Comparison of ENCODE assay signal across 17 cellular contexts in the genomic region with DNA sequence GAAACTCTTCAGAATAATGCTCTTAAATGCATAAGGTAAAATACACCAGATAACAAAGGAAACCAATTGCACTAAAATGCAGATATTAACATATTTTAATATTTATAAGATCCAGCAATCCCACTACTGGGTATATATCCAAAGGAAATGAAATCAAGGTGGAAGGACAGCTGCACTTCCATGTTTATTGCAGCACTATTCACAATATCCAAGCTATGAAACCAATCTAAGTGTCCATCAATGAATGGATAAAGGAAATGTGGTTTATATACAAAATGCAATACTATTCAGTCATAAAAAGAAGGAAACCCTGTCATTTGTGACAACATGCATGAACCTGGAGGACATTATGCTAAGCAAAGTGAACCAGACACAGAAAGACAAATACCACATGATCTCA. TPM values are rescaled to one million over a fixed set of nuclear protein-coding genes. Genes with fewer than 3 reads are reported as not detected.
DNase-seq lines count a peak whose midpoint lies in the region; ATAC-seq, FAIRE-seq and TF ChIP-seq lines count a peak whose summit lies in the region.
"Had no signal": no experiment of that assay in that cellular context is flagged by ENCODE, and none has a peak within 500 bp of the region (broad histone marks: within the 10 kb centered on the region; RNA-seq: fewer than 3 reads in every experiment).

No MANE protein-coding gene starts in this region.

- no peak overlapping the region for H3K4me3 ChIP-seq in A549
- H3K4me3 ChIP-seq in SJSA1 = no peak overlapping the region
- no peak overlapping the region for H3K4me3 ChIP-seq in K562

- no peaks in the 10 kb centered on the region for H3K9me1 ChIP-seq in K562 (ENCODE audit: control insufficient read depth, insufficient read depth, low read length)

- no peak for ATAC-seq in A549
- ATAC-seq in K562 = no peak
- no peak for ATAC-seq in GM18502 (IDR thresholded peaks at IDR 0.05; ENCODE audit: poor library complexity, unreplicated experiment)
- no peak for ATAC-seq in GM21423 (IDR thresholded peaks at IDR 0.05; ENCODE audit: unreplicated experiment)
- ATAC-seq: HCT116 had no signal

- H3K79me2 ChIP-seq in K562 (ENCODE audit: control insufficient read depth, insufficient read depth, low read length) = no peaks in the 10 kb centered on the region

- BruUV-seq in K562 (replicated peaks; lab: Mats Ljungman, UMichigan) = no TSS peak

- H3K27me3 ChIP-seq in SJSA1 (replicated peaks) = no peaks in the 10 kb centered on the region
- no peaks in the 10 kb centered on the region for H3K27me3 ChIP-seq in K562 (ENCODE audit: control insufficient read depth in 2 of 2, insufficient read depth in 2 of 2, low read length in 2 of 2)
- H3K27me3 ChIP-seq: BE2C had no signal

- no peak overlapping the region for H3K27ac ChIP-seq in A549
- H3K27ac ChIP-seq in SJSA1 = peak overlapping the region; percentile 56
- H3K27ac ChIP-seq in K562 (ENCODE audit: extremely low read depth, low read depth, low read length) = no peak overlapping the region
- H3K27ac ChIP-seq: C4-2B had no signal

- in situ Hi-C loops in K562 (cut with MboI) = no loop called here

- H3K4me2 ChIP-seq in A549 (no peak overlapping the region), K562 (ENCODE audit: insufficient read depth, low read length) (no peak overlapping the region)

- H3K27me3 Mint-ChIP-seq in HFFc6 (ENCODE audit: insufficient read depth) = peaks cover 2% of the 10 kb centered on the region

- no peak overlapping the region for H3K4me3 Mint-ChIP-seq in HFFc6
- H3K4me3 Mint-ChIP-seq: CD4-positive, alpha-beta memory T cell had no signal

- peaks cover 8% of the 10 kb centered on the region for H3K4me1 Mint-ChIP-seq in HFFc6 (ENCODE audit: low read depth)
- H3K4me1 Mint-ChIP-seq: CD4-positive, alpha-beta memory T cell had no signal

- CTCF ChIA-PET in A549 (lab: Yijun Ruan, JAX) = interaction anchor here (0.8 to 10.8 kb wide), 8 partner anchors 9 to 238 kb away, joined by 3 to 63 read pairs (median 4); no protein-coding TSS in a partner anchor
- CTCF ChIA-PET in K562 (lab: Yijun Ruan, JAX; ENCODE audit: low intra/inter-chr PET ratio) = no interaction called here

- TF ChIP-seq CTCF in A549 (IDR thresholded peaks at IDR 0.05) = no peak
- no peak for TF ChIP-seq CTCF in HFFc6 (IDR thresholded peaks at IDR 0.05)
- no peak for TF ChIP-seq CTCF in K562 (IDR thresholded peaks at IDR 0.05 in 2 of 3, conservative IDR thresholded peaks at IDR 0.05 in 1 of 3; ENCODE audit: insufficient read depth in 2 of 3, low read depth in 1 of 3, low read length in 3 of 3)

- H3K27ac Mint-ChIP-seq in HFFc6 = peak overlapping the region; percentile 2; the same call in 1 of the 2 replicates
- H3K27ac Mint-ChIP-seq: CD4-positive, alpha-beta memory T cell had no signal

- FAIRE-seq in A549 (lab: Jason Lieb, UNC) (peak; percentile 99), K562 (lab: Jason Lieb, UNC) (no peak), urothelium cell line (lab: Jason Lieb, UNC) (no peak)
- FAIRE-seq: A204.1, GM12891, GM19239, H54 had no signal

- intact Hi-C loops in K562 (cut with micrococcal nuclease) = no loop called here

- POLR2A ChIA-PET in A549 (lab: Yijun Ruan, JAX) (no interaction called here), K562 (lab: Yijun Ruan, JAX) (interaction anchor here (1.0 to 2.5 kb wide), 2 partner anchors 9 to 11 kb away, joined by 4 to 8 read pairs; no protein-coding TSS in a partner anchor)

- no peaks in the 10 kb centered on the region for H3K36me3 Mint-ChIP-seq in HFFc6 (ENCODE audit: low read depth)
- H3K36me3 Mint-ChIP-seq: CD4-positive, alpha-beta memory T cell had no signal

- H3K4me1 ChIP-seq in A549 (no peaks in the 10 kb centered on the region), SJSA1 (replicated peaks) (peaks cover 17% of the 10 kb centered on the region), K562 (replicated peaks in 1 of 2; ENCODE audit: control insufficient read depth in 2 of 2, insufficient read depth in 2 of 2, low read length in 2 of 2) (peaks cover 5 to 20% of the 10 kb centered on the region in 2 experiments)
- H3K4me1 ChIP-seq: BE2C had no signal

- H3K36me3 ChIP-seq in SJSA1 (no peaks in the 10 kb centered on the region), K562 (ENCODE audit: control insufficient read depth, insufficient read depth, low read length) (no peaks in the 10 kb centered on the region)
- H3K36me3 ChIP-seq: BE2C had no signal

- H3K9ac ChIP-seq in K562 (ENCODE audit: insufficient read depth in 1 of 2, low read depth in 2 of 2, low read length in 2 of 2) = peak overlapping the region in 1 of 2 experiments; percentile 74; a peak in 1 of 4 replicates

- peak overlapping the region; percentile 12; the same call in 1 of the 2 replicates for H2AFZ ChIP-seq in K562 (ENCODE audit: low read depth, low read length)

- TF ChIP-seq RAD21 in A549 (conservative IDR thresholded peaks at IDR 0.05 in 1 of 2, IDR thresholded peaks at IDR 0.05 in 1 of 2) (no peak), K562 (CRISPR knock-in tag; conservative IDR thresholded peaks at IDR 0.05 in 1 of 2, IDR thresholded peaks at IDR 0.05 in 1 of 2) (no peak)

- no peak for TF ChIP-seq EP300 in A549 (IDR thresholded peaks at IDR 0.05)
- no peak for TF ChIP-seq EP300 in K562 (IDR thresholded peaks at IDR 0.05; ENCODE audit: low read length)

- H3K9me3 ChIP-seq in A549 = no peaks in the 10 kb centered on the region
- H3K9me3 ChIP-seq in SJSA1 (replicated peaks) = no peaks in the 10 kb centered on the region
- H3K9me3 ChIP-seq in K562 (replicated peaks; ENCODE audit: control insufficient read depth, insufficient read depth, low read depth, low read length) = no peaks in the 10 kb centered on the region
- H3K9me3 ChIP-seq: BE2C had no signal

- DNase-seq in A549 (ENCODE audit: low read depth in 1 of 2, low spot score in 1 of 2) (no peak), HFFc6 (no peak), SJSA1 (ENCODE audit: low read depth in 1 of 2, low spot score in 2 of 2) (no peak), K562 (ENCODE audit: extremely low read depth in 1 of 4, low spot score in 3 of 4) (no peak), GDM1 (lab: John Stamatoyannopoulos, UW) (no peak), urothelium cell line (ENCODE audit: low spot score) (no peak)
- DNase-seq: BE2C; CD4-positive, alpha-beta memory T cell; DMS79 had no signal

- TF ChIP-seq POLR2A in A549 (IDR thresholded peaks at IDR 0.05; ENCODE audit: low read length) (no peak), K562 (conservative IDR thresholded peaks at IDR 0.05) (no peak)

- no peaks in the 10 kb centered on the region for H4K20me1 ChIP-seq in K562 (replicated peaks; ENCODE audit: control insufficient read depth, insufficient read depth, low read length)

- H3K9me3 Mint-ChIP-seq in HFFc6 = no peaks in the 10 kb centered on the region; the same call in 1 of the 2 replicates

TF ChIP-seq in A549, 52 proteins besides CTCF, POLR2A, EP300 and RAD21 (continues in another document):
- TF ChIP-seq MYC (IDR thresholded peaks at IDR 0.05; ENCODE audit: borderline replicate concordance, low read length) = no peak
- no peak for TF ChIP-seq CHD4 (IDR thresholded peaks at IDR 0.05; ENCODE audit: borderline replicate concordance)
- no peak for TF ChIP-seq RCOR1 (IDR thresholded peaks at IDR 0.05; ENCODE audit: low read depth, low read length)
- no peak for TF ChIP-seq CEBPB (IDR thresholded peaks at IDR 0.05)
- TF ChIP-seq RARB (CRISPR knock-in tag; IDR thresholded peaks at IDR 0.05) = no peak
- no peak for TF ChIP-seq HOXA7 (CRISPR knock-in tag; IDR thresholded peaks at IDR 0.05)

TF ChIP-seq in K562, 482 proteins besides CTCF, POLR2A, EP300 and RAD21:
- no peak for TF ChIP-seq NR2C1 (IDR thresholded peaks at IDR 0.05)
- 0 out of 2 replicates have a peak, but pooled peaks have one; percentile 12 for TF ChIP-seq NR2C1 (tag; IDR thresholded peaks at IDR 0.05)
- no peak for TF ChIP-seq HNRNPK (IDR thresholded peaks at IDR 0.05; ENCODE audit: low read depth, low read length, poor library complexity, severe bottlenecking)
- TF ChIP-seq ZNF311 (CRISPR knock-in tag; IDR thresholded peaks at IDR 0.05) = peak; percentile 93

RNA-seq across cellular contexts. Expression of gene RNF24, which starts 37.7 kb away (rescaled TPM):
- polyA plus RNA-seq in A549 (2011; rRNA removed) (8.6 and 12.9 TPM in 2 replicates), A549 (2017; fragmentation: RNase III; extraction: RNeasy Plus Mini Kit Qiagen cat#74134 plus additional on column Dnase treatment) (8.2 to 9.4 TPM (median 8.8 TPM) in 3 replicates), K562 (2011; rRNA removed) (23.1 and 43.4 TPM in 2 replicates), K562 (2014; fragmentation: Illumina TruSeq; extraction: Trizol) (33.9 and 35.5 TPM in 2 replicates), K562 (2014; fragmentation: Nextera tagmentation; extraction: Ambion mirVana) (10 to 100 TPM; 10.1 to 21.8 TPM), K562 (2014; rRNA removed) (21.0 and 22.4 TPM in 2 replicates)
- 2.8 and 3.6 TPM in 2 replicates for polyA plus RNA-seq in A549 (2012; cell fraction: cytosol; rRNA removed)
- 2.0 and 3.6 TPM in 2 replicates for polyA plus RNA-seq in A549 (2012; cell fraction: nucleus; rRNA removed)
- 9.1 and 9.9 TPM in 2 replicates for polyA minus RNA-seq in A549 (2011; rRNA and poly(A)+ RNA removed)
- 10 to 100 TPM; 21.3 to 26.6 (median 24.7) TPM for total RNA-seq in HFFc6 (2021; fragmentation: NEBNext Ultra II Directional; extraction: Animal tissue kit (Norgen Biotek cat#: 25700))
- total RNA-seq in SJSA1 (2014; rRNA removed; shearing (Covaris generic)) = 8.8 and 9.6 TPM in 2 replicates
- 44.6 and 48.3 TPM in 2 replicates for total RNA-seq in K562 (2011; cell fraction: chromatin; rRNA removed; ENCODE audit: low replicate concordance)
- total RNA-seq in K562 (2011; cell fraction: nucleolus; rRNA removed) = 26.7 and 28.9 TPM in 2 replicates
- total RNA-seq in K562 (2011; cell fraction: nucleoplasm; rRNA removed) = 56.0 and 88.0 TPM in 2 replicates
- total RNA-seq in K562 (2014; rRNA removed) (15.7 and 17.3 TPM in 2 replicates), K562 (2014; rRNA removed; fragmentation: Illumina TruSeq; extraction: Trizol) (18.8 and 20.3 TPM in 2 replicates), K562 (2015; rRNA removed; fragmentation: Illumina TruSeq; extraction: Trizol) (14.1 and 14.7 TPM in 2 replicates), K562 (2021) (42.6 and 51.9 TPM in 2 replicates)
- 24.8 and 52.3 TPM in 2 replicates for polyA plus RNA-seq in K562 (2011; cell fraction: cytosol; rRNA removed)
- 39.0 and 49.3 TPM in 2 replicates for polyA plus RNA-seq in K562 (2011; cell fraction: nucleus; rRNA removed)
- polyA plus RNA-seq in K562 (2012) = 22.7 and 30.7 TPM in 2 replicates
- polyA minus RNA-seq in K562 (2011; rRNA and poly(A)+ RNA removed) = 19.7 and 35.1 TPM in 2 replicates
- 25.3 and 46.8 TPM in 2 replicates for polyA minus RNA-seq in K562 (2011; cell fraction: cytosol; rRNA and poly(A)+ RNA removed)
- 10.1 and 22.5 TPM in 2 replicates for polyA minus RNA-seq in K562 (2011; cell fraction: nucleus; rRNA and poly(A)+ RNA removed)
